Comparison of ENCODE assay signal across 1 cellular context in genomic region chr9:111891910-111892499, GRCh38.
TF ChIP-seq lines count a peak whose summit lies in the region.

No MANE protein-coding gene starts in this region.

TF ChIP-seq in HCT116, 20 proteins besides CTCF, POLR2A, EP300 and RAD21 (continued from another document):
- TF ChIP-seq REST (IDR thresholded peaks at IDR 0.05; ENCODE audit: low read depth): no peak
- TF ChIP-seq JUND (IDR thresholded peaks at IDR 0.05): 0 out of 2 replicates have a peak, but pooled peaks have one; percentile 14
- 0 out of 2 replicates have a peak, but pooled peaks have one; percentile 30 for TF ChIP-seq EGR1 (IDR thresholded peaks at IDR 0.05; ENCODE audit: low read depth)
- no peak for TF ChIP-seq FOSL1 (IDR thresholded peaks at IDR 0.05; ENCODE audit: low read depth)
